In genomic region chr2:135826561-135826960, GRCh38 we compare ENCODE assay signal across 31 cellular contexts. TPM values are rescaled to one million over a fixed set of nuclear protein-coding genes. Genes with fewer than 3 reads are reported as not detected.
"Had no signal": no experiment of that assay in that cellular context is flagged by ENCODE, and none has a peak within 500 bp of the region (broad histone marks: within the 10 kb centered on the region; RNA-seq: fewer than 3 reads in every experiment).

No MANE protein-coding gene starts in this region.

- H3K27ac Mint-ChIP-seq: dendritic cell treated with granulocyte-macrophage colony-stimulating factor and Interleukin-4, amounts not matched to agents 40 ng/mL and 50 ng/mL, for 4 days; endodermal cell; memory B cell; natural killer cell treated with Interleukin-12 subunit alpha and Interleukin-12 subunit beta and Interleukin-15 and Interleukin-18, amount 100 ng/mL, for 72 hours; stimulated activated effector memory CD8-positive, alpha-beta T cell treated with anti-CD3 and anti-CD28 coated beads, Interleukin-12 subunit alpha, Interleukin-12 subunit beta, amount 100 ng/mL, for 72 hours had no signal

- H3K9me3 ChIP-seq: gastrocnemius medialis, prostate gland, thyroid gland, vagina had no signal

- H3K36me3 Mint-ChIP-seq: stimulated activated effector memory CD8-positive, alpha-beta T cell treated with anti-CD3 and anti-CD28 coated beads, Interleukin-12 subunit alpha, Interleukin-12 subunit beta, amount 100 ng/mL, for 72 hours had no signal

- H3K36me3 ChIP-seq: gastrocnemius medialis, prostate gland, right atrium auricular region, stomach, thyroid gland, vagina had no signal

- H3K27me3 ChIP-seq: gastrocnemius medialis, right atrium auricular region, stomach, thyroid gland, vagina had no signal

- ATAC-seq: esophagus mucosa; gastrocnemius medialis; natural killer cell treated with Interleukin-12 subunit alpha and Interleukin-12 subunit beta and Interleukin-15 and Interleukin-18, amount 100 ng/mL, for 72 hours; sciatic nerve; stimulated activated effector memory CD8-positive, alpha-beta T cell treated with anti-CD3 and anti-CD28 coated beads, Interleukin-12 subunit alpha, Interleukin-12 subunit beta, amount 100 ng/mL, for 72 hours had no signal

- H3K9me3 Mint-ChIP-seq: natural killer cell treated with Interleukin-12 subunit alpha and Interleukin-12 subunit beta and Interleukin-15 and Interleukin-18, amount 100 ng/mL, for 72 hours had no signal

- H3K4me1 Mint-ChIP-seq: endodermal cell, memory B cell, naive B cell, neural crest cell had no signal

- H3K4me3 Mint-ChIP-seq: dendritic cell treated with granulocyte-macrophage colony-stimulating factor and Interleukin-4, amounts not matched to agents 40 ng/mL and 50 ng/mL, for 4 days; endodermal cell; memory B cell; naive B cell; natural killer cell treated with Interleukin-12 subunit alpha and Interleukin-12 subunit beta and Interleukin-15 and Interleukin-18, amount 100 ng/mL, for 72 hours; neural crest cell; stimulated activated effector memory CD8-positive, alpha-beta T cell treated with anti-CD3 and anti-CD28 coated beads, Interleukin-12 subunit alpha, Interleukin-12 subunit beta, amount 100 ng/mL, for 72 hours had no signal

- DNase-seq: effector CD8-positive, alpha-beta T cell; endodermal cell; foreskin fibroblast; gastrocnemius medialis; head of caudate nucleus; left ventricle myocardium superior; naive B cell; nucleus accumbens; stimulated activated CD4-positive, alpha-beta T cell treated with anti-CD3 and anti-CD28 coated beads, Interleukin-2, amount 100 ng/mL, for 24 hours; stimulated activated CD4-positive, alpha-beta T cell treated with anti-CD3 and anti-CD28 coated beads, Interleukin-4, amount 100 ng/mL, for 24 hours; stimulated activated naive CD4-positive, alpha-beta T cell treated with Interleukin-2 at 50 U/mL for 16 hours; stomach; thyroid gland; trophoblast cell had no signal

- H3K27ac ChIP-seq: epithelial cell of prostate, gastrocnemius medialis, prostate gland, right atrium auricular region, stomach, thyroid gland, vagina had no signal

- H3K27me3 Mint-ChIP-seq: dendritic cell treated with granulocyte-macrophage colony-stimulating factor and Interleukin-4, amounts not matched to agents 40 ng/mL and 50 ng/mL, for 4 days; memory B cell; naive B cell; natural killer cell treated with Interleukin-12 subunit alpha and Interleukin-12 subunit beta and Interleukin-15 and Interleukin-18, amount 100 ng/mL, for 72 hours had no signal

- H3K4me3 ChIP-seq: gastrocnemius medialis, lung, prostate gland, right atrium auricular region, stomach, thyroid gland, vagina had no signal

- H3K4me1 ChIP-seq: gastrocnemius medialis, prostate gland, right atrium auricular region, thyroid gland, vagina had no signal

RNA-seq across cellular contexts. Expression of gene LCT, which starts 10.4 kb away (rescaled TPM):
- total RNA-seq: esophagus mucosa, left ventricle myocardium superior, osteocyte, right atrium auricular region, skeletal muscle tissue, subcutaneous adipose tissue, temporal lobe, ureter, vagina had no signal
- polyA plus RNA-seq: stomach had no signal
